27 cellular contexts compared by ENCODE assay signal in the genomic region with DNA sequence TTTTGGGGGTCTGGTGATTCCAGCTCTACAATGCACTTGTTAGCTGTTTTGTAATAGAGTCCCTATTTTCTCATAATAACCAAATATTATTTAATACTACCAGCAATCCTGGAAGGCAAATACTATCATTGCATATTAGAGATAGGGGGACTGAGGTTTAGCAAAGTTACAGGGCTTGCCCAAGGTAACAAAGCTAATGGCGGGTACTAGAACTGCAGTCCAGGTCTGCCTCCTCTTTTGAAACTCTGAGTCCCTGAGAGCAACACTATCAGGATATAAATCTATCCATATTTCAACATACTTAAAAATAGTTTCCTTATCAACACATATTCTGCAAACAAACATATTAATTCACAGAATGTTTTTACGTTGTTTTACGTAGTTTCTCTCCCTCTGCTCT.
"Had no signal": no experiment of that assay in that cellular context is flagged by ENCODE, and none has a peak within 500 bp of the region (broad histone marks: within the 10 kb centered on the region; RNA-seq: fewer than 3 reads in every experiment).

No MANE protein-coding gene starts in this region.

- H3K36me3 ChIP-seq: left lung, lower lobe of right lung, neutrophil, right atrium auricular region, tibial nerve, uterus had no signal

- H3K79me2 ChIP-seq: parathyroid adenoma had no signal

- DNase-seq: hypothalamus; immature natural killer cell; kidney; left colon; left lung; lower lobe of right lung; mammary epithelial cell; mesenchymal stem cell; naive thymus-derived CD8-positive, alpha-beta T cell; occipital lobe; stimulated activated CD4-positive, alpha-beta T cell treated with anti-CD3 and anti-CD28 coated beads, Interleukin-12 subunit alpha, Interleukin-12 subunit beta, amount 100 ng/mL, for 4 hours; stimulated activated CD4-positive, alpha-beta T cell treated with anti-CD3 and anti-CD28 coated beads, Interleukin-15, amount 100 ng/mL, for 24 hours; stimulated activated CD4-positive, alpha-beta T cell treated with anti-CD3 and anti-CD28 coated beads, Interleukin-2, amount 100 ng/mL, for 24 hours; stimulated activated CD4-positive, alpha-beta T cell treated with anti-CD3 and anti-CD28 coated beads, Interleukin-4, amount 100 ng/mL, for 1 hour; stimulated activated naive B cell treated with anti-CD40 and anti-IgM and Interleukin-4, amounts not matched to agents 10 μg/mL and 1 μg/mL and 100 μg/mL, for 72 hours; stimulated activated naive CD8-positive, alpha-beta T cell treated with anti-CD3 and anti-CD28 coated beads, Interleukin-15, Interleukin-2, amounts not matched to agents 100 U/mL and 50 U/mL, for 24 hours; uterus had no signal

- H3K27me3 ChIP-seq: left lung, neutrophil, right atrium auricular region, tibial nerve, uterus had no signal

- H2AFZ ChIP-seq: parathyroid adenoma had no signal

- H3K4me3 Mint-ChIP-seq: immature natural killer cell; naive thymus-derived CD8-positive, alpha-beta T cell; nephron; neural crest cell; stimulated activated naive B cell treated with anti-CD40 and anti-IgM and Interleukin-4, amounts not matched to agents 10 μg/mL and 1 μg/mL and 100 μg/mL, for 72 hours; type B pancreatic cell had no signal

- H3K9me3 Mint-ChIP-seq: immature natural killer cell, nephron, neural crest cell, type B pancreatic cell had no signal

- H3K9ac ChIP-seq: parathyroid adenoma had no signal

- H3K27me3 Mint-ChIP-seq: progenitor cell of endocrine pancreas; stimulated activated naive B cell treated with anti-CD40 and anti-IgM and Interleukin-4, amounts not matched to agents 10 μg/mL and 1 μg/mL and 100 μg/mL, for 72 hours; type B pancreatic cell had no signal

- H3K4me1 ChIP-seq: left lung, lower lobe of right lung, parathyroid adenoma, right atrium auricular region, tibial nerve, uterus had no signal

- H3K4me1 Mint-ChIP-seq: immature natural killer cell; naive thymus-derived CD8-positive, alpha-beta T cell; stimulated activated naive B cell treated with anti-CD40 and anti-IgM and Interleukin-4, amounts not matched to agents 10 μg/mL and 1 μg/mL and 100 μg/mL, for 72 hours had no signal

- ATAC-seq: left colon; left lung; lower lobe of right lung; naive thymus-derived CD8-positive, alpha-beta T cell; sciatic nerve; stimulated activated naive B cell treated with anti-CD40 and anti-IgM and Interleukin-4, amounts not matched to agents 10 μg/mL and 1 μg/mL and 100 μg/mL, for 72 hours; stimulated activated naive CD8-positive, alpha-beta T cell treated with anti-CD3 and anti-CD28 coated beads, Interleukin-15, Interleukin-2, amounts not matched to agents 100 U/mL and 50 U/mL, for 24 hours had no signal

- H3K4me3 ChIP-seq: left lung, lower lobe of right lung, right atrium auricular region, skin epidermis, tibial nerve, uterus had no signal

- H3K9me3 ChIP-seq: left lung, lower lobe of right lung, neutrophil, right atrium auricular region, tibial nerve, uterus had no signal

- H3K27ac Mint-ChIP-seq: progenitor cell of endocrine pancreas; stimulated activated naive B cell treated with anti-CD40 and anti-IgM and Interleukin-4, amounts not matched to agents 10 μg/mL and 1 μg/mL and 100 μg/mL, for 72 hours; type B pancreatic cell had no signal

- H3K27ac ChIP-seq: left lung, lower lobe of right lung, neutrophil, parathyroid adenoma, right atrium auricular region, skin epidermis, tibial nerve, uterus had no signal

- H3K36me3 Mint-ChIP-seq: naive thymus-derived CD8-positive, alpha-beta T cell; stimulated activated naive B cell treated with anti-CD40 and anti-IgM and Interleukin-4, amounts not matched to agents 10 μg/mL and 1 μg/mL and 100 μg/mL, for 72 hours; type B pancreatic cell had no signal
